In genomic region chr15:40093224-40093842, GRCh38 we compare ENCODE assay signal across 10 cellular contexts. TPM values are rescaled to one million over a fixed set of nuclear protein-coding genes. Genes with fewer than 3 reads are reported as not detected.
DNase-seq lines count a peak whose midpoint lies in the region; ATAC-seq and TF ChIP-seq lines count a peak whose summit lies in the region.
"Had no signal": no experiment of that assay in that cellular context is flagged by ENCODE, and none has a peak within 500 bp of the region (broad histone marks: within the 10 kb centered on the region; RNA-seq: fewer than 3 reads in every experiment).

No MANE protein-coding gene starts in this region.

- no peaks in the 10 kb centered on the region for H3K9me2 ChIP-seq in PC-3 (replicated peaks; ENCODE audit: low read length)

- H3K79me2 ChIP-seq in PC-3 (ENCODE audit: low read length) (no peaks in the 10 kb centered on the region), smooth muscle cell (ENCODE audit: low read depth) (peaks cover 5% of the 10 kb centered on the region)

- no peaks in the 10 kb centered on the region for H3K9me3 Mint-ChIP-seq in activated T-helper 2 cell treated with anti-CD3 and anti-CD28 coated beads, Interferon-gamma antibody, Interleukin-2, Interleukin-4, amounts not matched to agents 10 μg/mL and 5 μg/mL and 100 μg/mL, durations not matched to agents 14 hours and 24 hours and 36 hours
- H3K9me3 Mint-ChIP-seq in activated CD4-positive, alpha-beta memory T cell treated with anti-CD3 and anti-CD28 coated beads for 36 hours, result no peaks in the 10 kb centered on the region

- no peak for TF ChIP-seq CTCF in PC-3 (conservative IDR thresholded peaks at IDR 0.05; ENCODE audit: low read depth, low read length)
- TF ChIP-seq CTCF in smooth muscle cell (IDR thresholded peaks at IDR 0.05; ENCODE audit: borderline replicate concordance, insufficient read depth, poor library complexity, severe bottlenecking), result no peak

- 49% methylated on average over 18 of the region's 18 CpGs for WGBS in right cardiac atrium
- 30% methylated on average over 18 of the region's 18 CpGs for WGBS in smooth muscle cell (ENCODE audit: low lambda C conversion rate)

- H3K9me3 ChIP-seq in PC-3 (ENCODE audit: low read length), result no peaks in the 10 kb centered on the region
- H3K9me3 ChIP-seq in right cardiac atrium (ENCODE audit: control insufficient read depth, low read length), result no peaks in the 10 kb centered on the region
- H3K9me3 ChIP-seq in smooth muscle cell (replicated peaks; ENCODE audit: low read depth), result no peaks in the 10 kb centered on the region

- H3K4me3 ChIP-seq in PC-3 (ENCODE audit: low read length) (peak overlapping the region; percentile 1; the same call in 1 of the 2 replicates), right cardiac atrium (ENCODE audit: low read length) (no peak overlapping the region), smooth muscle cell (no peak overlapping the region)

- H3K4me2 ChIP-seq in PC-3 (ENCODE audit: low read length) (peak overlapping the region; percentile 62), smooth muscle cell (peak overlapping the region; percentile 57)

- H2AFZ ChIP-seq in PC-3 (ENCODE audit: low read length), result peak overlapping the region; percentile 69
- H2AFZ ChIP-seq in smooth muscle cell (ENCODE audit: low read depth), result no peak overlapping the region

- H3K36me3 ChIP-seq in PC-3 (ENCODE audit: low read depth, low read length) (no peaks in the 10 kb centered on the region), smooth muscle cell (ENCODE audit: low read depth) (no peaks in the 10 kb centered on the region)

- peaks cover 36% of the 10 kb centered on the region for H3K4me1 ChIP-seq in PC-3 (ENCODE audit: insufficient read depth, low read length)
- H3K4me1 ChIP-seq in right cardiac atrium (ENCODE audit: control insufficient read depth, insufficient read depth, low read length), result peaks cover 37% of the 10 kb centered on the region
- H3K4me1 ChIP-seq in smooth muscle cell (ENCODE audit: low read depth), result peaks cover 70% of the 10 kb centered on the region

- ATAC-seq in GM19438 (IDR thresholded peaks at IDR 0.05; ENCODE audit: low read depth, unreplicated experiment) (peak; percentile 42), PC-3 (peak; percentile 83), right cardiac atrium (no peak)

- POLR2A ChIA-PET in PC-3 (lab: Charles Lee; ENCODE audit: unreplicated experiment), result interaction anchor here (0.6 kb wide), 1 partner anchor 42 kb away, joined by 3 read pairs; no protein-coding TSS in a partner anchor
- POLR2A ChIA-PET in activated CD4-positive, alpha-beta memory T cell treated with anti-CD3 and anti-CD28 coated beads for 36 hours (lab: Charles Lee), result no interaction called here

- H4K20me1 ChIP-seq in PC-3 (ENCODE audit: low read length), result no peaks in the 10 kb centered on the region
- no peaks in the 10 kb centered on the region for H4K20me1 ChIP-seq in smooth muscle cell (ENCODE audit: low read depth)

- intact Hi-C loops in PC-3 (cut with micrococcal nuclease), result no loop called here
- intact Hi-C loops in right cardiac atrium (cut with DNase I), result no loop called here
- intact Hi-C loops in activated T-helper 2 cell treated with anti-CD3 and anti-CD28 coated beads, Interferon-gamma antibody, Interleukin-2, Interleukin-4, amounts not matched to agents 10 μg/mL and 5 μg/mL and 100 μg/mL, durations not matched to agents 14 hours and 24 hours and 36 hours (cut with micrococcal nuclease), result no loop called here
- intact Hi-C loops in activated CD4-positive, alpha-beta memory T cell treated with anti-CD3 and anti-CD28 coated beads for 36 hours (cut with micrococcal nuclease), result no loop called here

- BruUV-seq in PC-3 (replicated peaks; lab: Mats Ljungman, UMichigan), result no TSS peak

- peak overlapping the region; percentile 31; the same call in 1 of the 2 replicates for H3K27ac ChIP-seq in PC-3 (ENCODE audit: low read length)
- H3K27ac ChIP-seq in right cardiac atrium (ENCODE audit: low read length), result peak overlapping the region; percentile 93
- peak overlapping the region; percentile 82 for H3K27ac ChIP-seq in smooth muscle cell (ENCODE audit: low read depth)

- H3K27me3 Mint-ChIP-seq in activated T-helper 2 cell treated with anti-CD3 and anti-CD28 coated beads, Interferon-gamma antibody, Interleukin-2, Interleukin-4, amounts not matched to agents 10 μg/mL and 5 μg/mL and 100 μg/mL, durations not matched to agents 14 hours and 24 hours and 36 hours (ENCODE audit: low read depth), result no peaks in the 10 kb centered on the region
- H3K27me3 Mint-ChIP-seq in activated CD4-positive, alpha-beta memory T cell treated with anti-CD3 and anti-CD28 coated beads for 36 hours, result no peaks in the 10 kb centered on the region

- H3F3A ChIP-seq in PC-3 (ENCODE audit: low read length, unreplicated experiment) (no peaks in the 10 kb centered on the region), smooth muscle cell (ENCODE audit: low read depth) (peaks cover 37% of the 10 kb centered on the region)

- H3K4me1 Mint-ChIP-seq in activated T-helper 2 cell treated with anti-CD3 and anti-CD28 coated beads, Interferon-gamma antibody, Interleukin-2, Interleukin-4, amounts not matched to agents 10 μg/mL and 5 μg/mL and 100 μg/mL, durations not matched to agents 14 hours and 24 hours and 36 hours (ENCODE audit: low read depth), result peaks cover 40% of the 10 kb centered on the region
- peaks cover 24% of the 10 kb centered on the region for H3K4me1 Mint-ChIP-seq in activated CD4-positive, alpha-beta memory T cell treated with anti-CD3 and anti-CD28 coated beads for 36 hours (ENCODE audit: low read depth)

- no peaks in the 10 kb centered on the region for H3K27me3 ChIP-seq in PC-3 (ENCODE audit: low read length)
- H3K27me3 ChIP-seq in right cardiac atrium (ENCODE audit: control insufficient read depth, insufficient read depth), result no peaks in the 10 kb centered on the region
- H3K27me3 ChIP-seq in smooth muscle cell (ENCODE audit: low read depth), result no peaks in the 10 kb centered on the region

- no peak overlapping the region for H3K4me3 Mint-ChIP-seq in activated T-helper 2 cell treated with anti-CD3 and anti-CD28 coated beads, Interferon-gamma antibody, Interleukin-2, Interleukin-4, amounts not matched to agents 10 μg/mL and 5 μg/mL and 100 μg/mL, durations not matched to agents 14 hours and 24 hours and 36 hours (ENCODE audit: low read depth)
- no peak overlapping the region for H3K4me3 Mint-ChIP-seq in activated CD4-positive, alpha-beta memory T cell treated with anti-CD3 and anti-CD28 coated beads for 36 hours

- DNase-seq in PC-3 (peak; percentile 66), right cardiac atrium (no peak), smooth muscle cell (lab: John Stamatoyannopoulos, UW; ENCODE audit: unreplicated experiment) (no peak), NCI-H1105 (lab: John Stamatoyannopoulos, UW) (no peak), NCI-H1105 treated with DMSO at 0.1 percent for 48 hours (lab: John Stamatoyannopoulos, UW) (no peak)
- no peak for DNase-seq in activated T-helper 2 cell treated with anti-CD3 and anti-CD28 coated beads, Interferon-gamma antibody, Interleukin-2, Interleukin-4, amounts not matched to agents 10 μg/mL and 5 μg/mL and 100 μg/mL, durations not matched to agents 14 hours and 24 hours and 36 hours (ENCODE audit: low spot score)
- no peak for DNase-seq in activated CD4-positive, alpha-beta memory T cell treated with anti-CD3 and anti-CD28 coated beads for 36 hours
- DNase-seq: activated T-cell treated with anti-CD3 and anti-CD28 coated beads for 4 hours, MM.1S had no signal

- H3K9ac ChIP-seq in PC-3 (ENCODE audit: low read length) (peak overlapping the region; percentile 23), smooth muscle cell (ENCODE audit: low read depth) (peak overlapping the region; percentile 18)

- CTCF ChIA-PET in PC-3 (lab: Charles Lee), result interaction anchor here (0.9 to 1.0 kb wide), 2 partner anchors 11 to 13 kb away, joined by 4 to 8 read pairs; no protein-coding TSS in a partner anchor
- CTCF ChIA-PET in activated CD4-positive, alpha-beta memory T cell treated with anti-CD3 and anti-CD28 coated beads for 36 hours (lab: Charles Lee), result interaction anchor here (1.1 to 11.0 kb wide), 3 partner anchors 13 to 181 kb away, joined by 3 to 91 read pairs (median 4); partner anchors contain the start of gene BMF

- H3K27ac Mint-ChIP-seq in activated T-helper 2 cell treated with anti-CD3 and anti-CD28 coated beads, Interferon-gamma antibody, Interleukin-2, Interleukin-4, amounts not matched to agents 10 μg/mL and 5 μg/mL and 100 μg/mL, durations not matched to agents 14 hours and 24 hours and 36 hours, result no peak overlapping the region
- H3K27ac Mint-ChIP-seq in activated CD4-positive, alpha-beta memory T cell treated with anti-CD3 and anti-CD28 coated beads for 36 hours, result no peak overlapping the region

- H3K36me3 Mint-ChIP-seq in activated T-helper 2 cell treated with anti-CD3 and anti-CD28 coated beads, Interferon-gamma antibody, Interleukin-2, Interleukin-4, amounts not matched to agents 10 μg/mL and 5 μg/mL and 100 μg/mL, durations not matched to agents 14 hours and 24 hours and 36 hours (ENCODE audit: low read depth), result peaks cover 28% of the 10 kb centered on the region
- no peaks in the 10 kb centered on the region for H3K36me3 Mint-ChIP-seq in activated CD4-positive, alpha-beta memory T cell treated with anti-CD3 and anti-CD28 coated beads for 36 hours

RNA-seq across cellular contexts. Expression of gene BMF, which starts 15.3 kb away (rescaled TPM):
- 0.95 and 5.2 TPM in 2 replicates for total RNA-seq in PC-3 (2014; rRNA removed)
- 1 to 10 TPM; 3.0 to 9.9 (median 8.5) TPM for total RNA-seq in right cardiac atrium
- polyA plus RNA-seq in right cardiac atrium, result 2.9 TPM
- 9.1 and 11.2 TPM in 2 replicates for total RNA-seq in smooth muscle cell
- polyA plus RNA-seq in smooth muscle cell, result 3.6 and 7.5 TPM in 2 replicates
- 16.1 and 17.9 TPM in 2 replicates for total RNA-seq in activated T-helper 2 cell treated with anti-CD3 and anti-CD28 coated beads, Interferon-gamma antibody, Interleukin-2, Interleukin-4, amounts not matched to agents 10 μg/mL and 5 μg/mL and 100 μg/mL, durations not matched to agents 14 hours and 24 hours and 36 hours
- 1 to 10 TPM; 6.9 to 7.3 TPM for total RNA-seq in activated CD4-positive, alpha-beta memory T cell treated with anti-CD3 and anti-CD28 coated beads for 36 hours

RNA-seq across cellular contexts. Expression of gene SRP14, which starts 54.4 kb away (rescaled TPM):
- 362 and 378 TPM in 2 replicates for total RNA-seq in PC-3 (2014; rRNA removed)
- 100 to 1,000 TPM; 184 to 229 (median 210) TPM for total RNA-seq in right cardiac atrium
- polyA plus RNA-seq in right cardiac atrium, result 574 TPM
- 307 and 356 TPM in 2 replicates for total RNA-seq in smooth muscle cell
- 713 and 726 TPM in 2 replicates for polyA plus RNA-seq in smooth muscle cell
- 160 and 167 TPM in 2 replicates for total RNA-seq in activated T-helper 2 cell treated with anti-CD3 and anti-CD28 coated beads, Interferon-gamma antibody, Interleukin-2, Interleukin-4, amounts not matched to agents 10 μg/mL and 5 μg/mL and 100 μg/mL, durations not matched to agents 14 hours and 24 hours and 36 hours
- total RNA-seq in activated CD4-positive, alpha-beta memory T cell treated with anti-CD3 and anti-CD28 coated beads for 36 hours, result 100 to 1,000 TPM; 168 to 170 TPM

Comparison
In these comparisons a context has a peak if more than half of its experiments do, and no peak if none do; other contexts are left out.
1. ATAC-seq: peak in GM19438 (single experiment) and PC-3 (single experiment); none in right cardiac atrium (0 of 2).
2. H3K27ac ChIP-seq: peak in every context shown above with its lines; median percentile 93 in right cardiac atrium; 82 in smooth muscle cell; 31 in PC-3.